In the genomic region with DNA sequence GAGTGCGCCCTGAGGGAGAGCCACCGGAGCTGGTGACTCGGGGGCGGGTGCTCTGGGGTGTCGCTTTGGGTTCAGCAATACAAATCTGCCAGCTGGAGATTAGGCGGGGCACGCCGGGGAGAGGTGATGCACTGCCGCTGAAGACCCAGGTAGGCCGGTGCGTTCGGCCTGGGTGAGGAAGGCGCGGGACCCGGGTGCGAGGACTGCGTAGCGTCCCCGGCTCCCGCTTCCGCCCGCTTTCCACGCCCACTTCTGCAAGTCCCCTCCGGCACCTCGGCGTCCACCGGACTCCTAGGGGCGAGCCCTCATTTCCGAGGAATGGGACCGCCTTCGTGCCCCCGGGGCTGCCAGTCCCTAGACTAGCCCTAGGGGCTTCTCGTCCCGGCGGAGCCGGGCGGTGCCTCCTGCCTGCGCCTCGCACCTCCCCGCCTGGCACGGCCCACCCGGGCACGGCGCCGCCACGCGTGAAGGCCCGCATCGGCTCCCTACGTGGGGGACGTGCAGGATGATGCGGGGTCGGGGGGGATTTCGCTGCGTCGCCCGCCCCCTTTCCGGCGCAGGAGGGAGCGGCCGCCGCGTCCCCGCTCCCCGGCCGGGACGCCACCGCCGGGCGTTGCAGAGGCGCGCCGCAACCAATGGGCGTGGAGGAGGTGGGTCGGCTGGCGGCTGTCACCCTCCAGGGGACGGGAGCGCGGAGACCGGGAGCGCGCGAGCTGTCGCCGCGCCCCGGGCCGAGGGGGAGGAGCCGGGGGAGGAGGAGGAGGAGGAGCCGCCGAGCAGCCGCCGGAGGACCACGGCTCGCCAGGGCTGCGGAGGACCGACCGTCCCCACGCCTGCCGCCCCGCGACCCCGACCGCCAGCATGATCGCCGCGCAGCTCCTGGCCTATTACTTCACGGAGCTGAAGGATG, we compare ENCODE assay signal across 8 cellular contexts. TPM values are rescaled to one million over a fixed set of nuclear protein-coding genes. Genes with fewer than 3 reads are reported as not detected.
A peak's percentile ranks its signal among the peaks of the same experiment; 100 is the strongest.
DNase-seq lines count a peak whose midpoint lies in the region; ATAC-seq and TF ChIP-seq lines count a peak whose summit lies in the region.

No MANE protein-coding gene starts in this region.

- DNase-seq in Daoy (ENCODE audit: low read depth), result peak; percentile 89
- DNase-seq in KG1 (lab: John Stamatoyannopoulos, UW), result peak; percentile 35
- peak; percentile 90 for DNase-seq in activated gamma-delta T cell (lab: John Stamatoyannopoulos, UW)
- peak in 1 of 2 donors; percentile 71 for DNase-seq in foreskin keratinocyte

- peak overlapping the region; percentile 9 for H3K27ac ChIP-seq in foreskin keratinocyte
- H3K27ac ChIP-seq in subcutaneous abdominal adipose tissue (ENCODE audit: low read depth, low read length), result peak overlapping the region; percentile 87

- peak overlapping the region in 4 of 5 donors; percentile 87 to 97 (median 92) for H3K9ac ChIP-seq in subcutaneous abdominal adipose tissue (ENCODE audit: low read length in 5 of 5)

- H3K36me3 ChIP-seq in neuron (ENCODE audit: insufficient read depth, low read length) (no peaks in the 10 kb centered on the region), subcutaneous abdominal adipose tissue (ENCODE audit: control insufficient read depth in 5 of 5, insufficient read depth in 5 of 5, low read length in 5 of 5) (no peaks in the 10 kb centered on the region)

- ATAC-seq in GM21717 (IDR thresholded peaks at IDR 0.05; ENCODE audit: unreplicated experiment) (peak; percentile 75), foreskin keratinocyte (peak; percentile 66)

- H3K4me3 ChIP-seq in neuron (ENCODE audit: low read length) (peak overlapping the region; percentile 84), subcutaneous abdominal adipose tissue (ENCODE audit: low read depth in 1 of 5, low read length in 5 of 5) (peak overlapping the region in 4 of 5 donors; percentile 86 to 96 (median 88))

- H3K4me1 ChIP-seq in foreskin keratinocyte (peaks cover 7% of the 10 kb centered on the region), neuron (ENCODE audit: insufficient read depth, low read length) (peaks cover 9% of the 10 kb centered on the region), subcutaneous abdominal adipose tissue (ENCODE audit: control insufficient read depth in 5 of 5, insufficient read depth in 5 of 5, low read length in 5 of 5) (peaks cover 10 to 50% (median 44%) of the 10 kb centered on the region in 5 donors)

- TF ChIP-seq CTCF in foreskin keratinocyte (conservative IDR thresholded peaks at IDR 0.05), result no peak

- no peaks in the 10 kb centered on the region for H3K9me3 ChIP-seq in neuron (ENCODE audit: low read length)
- no peaks in the 10 kb centered on the region for H3K9me3 ChIP-seq in subcutaneous abdominal adipose tissue (ENCODE audit: control insufficient read depth in 5 of 5, low read length in 5 of 5)

- H2AFZ ChIP-seq in neuron (ENCODE audit: low read depth, low read length), result peak overlapping the region; percentile 68

- H3K27me3 ChIP-seq in foreskin keratinocyte (no peaks in the 10 kb centered on the region), neuron (ENCODE audit: insufficient read depth, low read length) (peaks cover 25% of the 10 kb centered on the region), subcutaneous abdominal adipose tissue (ENCODE audit: control insufficient read depth in 5 of 5, insufficient read depth in 4 of 5, low read length in 5 of 5) (no peaks in the 10 kb centered on the region)

- peak; percentile 62 for TF ChIP-seq POLR2A in Raji (IDR thresholded peaks at IDR 0.05; ENCODE audit: insufficient read depth, low read depth, low read length)

RNA-seq across cellular contexts. Expression of gene HK1, which starts 40.0 kb away (rescaled TPM):
- total RNA-seq in Daoy (2014; rRNA removed; shearing (Covaris generic)), result 20.8 and 28.9 TPM in 2 replicates
- total RNA-seq in foreskin keratinocyte, result 73.2 and 109 TPM in 2 replicates
- polyA plus RNA-seq in foreskin keratinocyte, result 57.8 and 79.6 TPM in 2 replicates
